34 cellular contexts compared by ENCODE assay signal in genomic region chr18:10985689-10986088, GRCh38.
DNase-seq lines count a peak whose midpoint lies in the region; ATAC-seq, FAIRE-seq and TF ChIP-seq lines count a peak whose summit lies in the region.
"Had no signal": no experiment of that assay in that cellular context is flagged by ENCODE, and none has a peak within 500 bp of the region (broad histone marks: within the 10 kb centered on the region; RNA-seq: fewer than 3 reads in every experiment).

No MANE protein-coding gene starts in this region.

- H3K27ac ChIP-seq in HepG2 (ENCODE audit: extremely low read length, insufficient read depth, low read length) = no peak overlapping the region
- H3K27ac ChIP-seq: 22Rv1; A549; BLaER1; BLaER1 treated with 17β-estradiol and CSF1 and Interleukin-3, amounts not matched to agents 10 nM and 100 nM; C4-2B had no signal

- H3K27me3 ChIP-seq in HepG2 (ENCODE audit: control insufficient read depth in 1 of 2, insufficient read depth in 2 of 2, low read length in 2 of 2) = no peaks in the 10 kb centered on the region
- H3K27me3 ChIP-seq: BE2C; BLaER1; BLaER1 treated with 17β-estradiol and CSF1 and Interleukin-3, amounts not matched to agents 10 nM and 100 nM had no signal

- in situ Hi-C loops in HepG2 (cut with HindIII; ENCODE audit: extremely low pct_ligation_motif_present, low pct_unique_long_range_greater_than_20kb) = no loop called here
- in situ Hi-C loops in ACHN (cut with HindIII; ENCODE audit: low pct_ligation_motif_present, low pct_unique_long_range_greater_than_20kb, low sequenced_read_pairs) = no loop called here

- FAIRE-seq in HepG2 (lab: Jason Lieb, UNC) = no peak
- FAIRE-seq: A204.1, A549, D721Med, G401.6 had no signal

- no TSS peak for BruUV-seq in HepG2 (replicated peaks; lab: Mats Ljungman, UMichigan)

- WGBS in HepG2 (ENCODE audit: low lambda C conversion rate) = 37% methylated on average over 2 of the region's 2 CpGs

- H3K36me3 ChIP-seq in HepG2 (replicated peaks in 1 of 2; ENCODE audit: control insufficient read depth in 1 of 2, insufficient read depth in 2 of 2, low read length in 2 of 2) (no peaks in the 10 kb centered on the region), mucosa of descending colon (ENCODE audit: low read depth) (no peaks in the 10 kb centered on the region)
- H3K36me3 ChIP-seq: BE2C; BLaER1; BLaER1 treated with 17β-estradiol and CSF1 and Interleukin-3, amounts not matched to agents 10 nM and 100 nM had no signal

- TF ChIP-seq CTCF in HepG2 (CRISPR knock-in tag; IDR thresholded peaks at IDR 0.05) (no peak), mucosa of descending colon (IDR thresholded peaks at IDR 0.05) (no peak)

- CTCF ChIA-PET in HepG2 (lab: Yijun Ruan, JAX; ENCODE audit: low intra/inter-chr PET ratio, low total read pairs) = no interaction called here

- TF ChIP-seq POLR2A in HepG2 (IDR thresholded peaks at IDR 0.05; ENCODE audit: insufficient read depth in 1 of 2, low read depth in 2 of 2, low read length in 2 of 2) = no peak

- intact Hi-C loops in left colon (cut with DNase I, micrococcal nuclease) (no loop called here), HepG2 (cut with micrococcal nuclease; ENCODE audit: unreplicated experiment) (no loop called here), mucosa of descending colon (cut with DNase I, micrococcal nuclease) (no loop called here)

- DNase-seq in DMS53 (lab: John Stamatoyannopoulos, UW) (peak; percentile 37), DMS53 treated with DMSO at 0.1 percent for 48 hours (lab: John Stamatoyannopoulos, UW; ENCODE audit: unreplicated experiment) (no peak), left colon (no peak), HepG2 (ENCODE audit: low spot score) (no peak), mucosa of descending colon (no peak), putamen (ENCODE audit: low spot score) (no peak), ACHN (no peak), nucleus accumbens (lab: John Stamatoyannopoulos, UW) (no peak)
- DNase-seq: 8988T; AML-193; BE2C; C1 segment of cervical spinal cord; Caco-2; Calu3; CD4-positive, alpha-beta memory T cell; CD4-positive, alpha-beta T cell; CD4-positive, CD25-positive, alpha-beta regulatory T cell; CD8-positive, alpha-beta memory T cell; CD8-positive, alpha-beta T cell; COR-L47; DMS 273 treated with DMSO at 0.1 percent for 48 hours; DMS153; DMS79; DMS79 treated with DMSO at 0.1 percent for 48 hours; DND-41; EL had no signal

- no peaks in the 10 kb centered on the region for H4K20me1 ChIP-seq in HepG2 (ENCODE audit: insufficient read depth, low read length)
- H4K20me1 ChIP-seq: BLaER1; BLaER1 treated with 17β-estradiol and CSF1 and Interleukin-3, amounts not matched to agents 10 nM and 100 nM had no signal

- H3K9ac ChIP-seq in HepG2 (ENCODE audit: insufficient read depth, low read depth, low read length) = no peak overlapping the region
- H3K9ac ChIP-seq: BLaER1; BLaER1 treated with 17β-estradiol and CSF1 and Interleukin-3, amounts not matched to agents 10 nM and 100 nM had no signal

- no peaks in the 10 kb centered on the region for H3K79me2 ChIP-seq in HepG2 (ENCODE audit: insufficient read depth, low read length)

- TF ChIP-seq EP300 in HepG2 (IDR thresholded peaks at IDR 0.05; ENCODE audit: low read depth in 2 of 2, low read length in 2 of 2) (no peak; a peak in 1 of 4 replicates), HepG2 (CRISPR knock-in tag; IDR thresholded peaks at IDR 0.05; ENCODE audit: borderline replicate concordance) (no peak)

- ATAC-seq in left colon (peak; percentile 45), HepG2 (no peak), mucosa of descending colon (peak; percentile 64)
- ATAC-seq: A549; CD8-positive, alpha-beta T cell had no signal

- H2AFZ ChIP-seq in HepG2 (ENCODE audit: low read length) = no peak overlapping the region

- H3K9me3 ChIP-seq in HepG2 (ENCODE audit: low read length) (peaks cover 31% of the 10 kb centered on the region), mucosa of descending colon (peaks cover 49% of the 10 kb centered on the region)
- H3K9me3 ChIP-seq: BE2C had no signal

- H3K4me2 ChIP-seq in HepG2 (ENCODE audit: low read depth, low read length) = peak overlapping the region; percentile 28
- H3K4me2 ChIP-seq: A549; BLaER1; BLaER1 treated with 17β-estradiol and CSF1 and Interleukin-3, amounts not matched to agents 10 nM and 100 nM had no signal

- H3K4me1 ChIP-seq in HepG2 (ENCODE audit: insufficient read depth, low read length) (peaks cover 25% of the 10 kb centered on the region), mucosa of descending colon (ENCODE audit: low read depth) (no peaks in the 10 kb centered on the region)
- H3K4me1 ChIP-seq: A549, BE2C, BLaER1, Caco-2 had no signal

- H3K4me3 ChIP-seq in HepG2 (replicated peaks in 1 of 3; ENCODE audit: insufficient read depth in 1 of 3, low read depth in 2 of 3, low read length in 3 of 3) (no peak overlapping the region), mucosa of descending colon (no peak overlapping the region)
- H3K4me3 ChIP-seq: A549; BLaER1; BLaER1 treated with 17β-estradiol and CSF1 and Interleukin-3, amounts not matched to agents 10 nM and 100 nM had no signal

- POLR2A ChIA-PET in HepG2 (lab: Yijun Ruan, JAX) = interaction anchor here (1.3 kb wide), 1 partner anchor 19 kb away, joined by 3 read pairs; no protein-coding TSS in a partner anchor

- TF ChIP-seq RAD21 in HepG2 (CRISPR knock-in tag; IDR thresholded peaks at IDR 0.05) = no peak

TF ChIP-seq in HepG2, 621 proteins besides CTCF, POLR2A, EP300 and RAD21 (continues in another document):
- no peak for TF ChIP-seq MBD4 (IDR thresholded peaks at IDR 0.05; ENCODE audit: borderline replicate concordance, low read length)
- no peak for TF ChIP-seq MAFF (IDR thresholded peaks at IDR 0.05; ENCODE audit: low read depth, low read length)
- TF ChIP-seq, protein P1, sequence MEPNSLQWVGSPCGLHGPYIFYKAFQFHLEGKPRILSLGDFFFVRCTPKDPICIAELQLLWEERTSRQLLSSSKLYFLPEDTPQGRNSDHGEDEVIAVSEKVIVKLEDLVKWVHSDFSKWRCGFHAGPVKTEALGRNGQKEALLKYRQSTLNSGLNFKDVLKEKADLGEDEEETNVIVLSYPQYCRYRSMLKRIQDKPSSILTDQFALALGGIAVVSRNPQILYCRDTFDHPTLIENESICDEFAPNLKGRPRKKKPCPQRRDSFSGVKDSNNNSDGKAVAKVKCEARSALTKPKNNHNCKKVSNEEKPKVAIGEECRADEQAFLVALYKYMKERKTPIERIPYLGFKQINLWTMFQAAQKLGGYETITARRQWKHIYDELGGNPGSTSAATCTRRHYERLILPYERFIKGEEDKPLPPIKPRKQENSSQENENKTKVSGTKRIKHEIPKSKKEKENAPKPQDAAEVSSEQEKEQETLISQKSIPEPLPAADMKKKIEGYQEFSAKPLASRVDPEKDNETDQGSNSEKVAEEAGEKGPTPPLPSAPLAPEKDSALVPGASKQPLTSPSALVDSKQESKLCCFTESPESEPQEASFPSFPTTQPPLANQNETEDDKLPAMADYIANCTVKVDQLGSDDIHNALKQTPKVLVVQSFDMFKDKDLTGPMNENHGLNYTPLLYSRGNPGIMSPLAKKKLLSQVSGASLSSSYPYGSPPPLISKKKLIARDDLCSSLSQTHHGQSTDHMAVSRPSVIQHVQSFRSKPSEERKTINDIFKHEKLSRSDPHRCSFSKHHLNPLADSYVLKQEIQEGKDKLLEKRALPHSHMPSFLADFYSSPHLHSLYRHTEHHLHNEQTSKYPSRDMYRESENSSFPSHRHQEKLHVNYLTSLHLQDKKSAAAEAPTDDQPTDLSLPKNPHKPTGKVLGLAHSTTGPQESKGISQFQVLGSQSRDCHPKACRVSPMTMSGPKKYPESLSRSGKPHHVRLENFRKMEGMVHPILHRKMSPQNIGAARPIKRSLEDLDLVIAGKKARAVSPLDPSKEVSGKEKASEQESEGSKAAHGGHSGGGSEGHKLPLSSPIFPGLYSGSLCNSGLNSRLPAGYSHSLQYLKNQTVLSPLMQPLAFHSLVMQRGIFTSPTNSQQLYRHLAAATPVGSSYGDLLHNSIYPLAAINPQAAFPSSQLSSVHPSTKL (CRISPR knock-in tag; IDR thresholded peaks at IDR 0.05) = peak; percentile 51; the same call in 1 of the 2 replicates
- TF ChIP-seq FOXA1 (IDR thresholded peaks at IDR 0.05) = peak; percentile 75
- TF ChIP-seq FOXA1 (CRISPR knock-in tag; IDR thresholded peaks at IDR 0.05) = no peak
- TF ChIP-seq NR2F6 (IDR thresholded peaks at IDR 0.05) = peak; percentile 18; the same call in 1 of the 2 replicates
- no peak for TF ChIP-seq NR2F6 (CRISPR knock-in tag; IDR thresholded peaks at IDR 0.05)
- TF ChIP-seq ZNF326 (CRISPR knock-in tag; IDR thresholded peaks at IDR 0.05; ENCODE audit: borderline replicate concordance) = no peak
- peak; percentile 70 for TF ChIP-seq FOXA3 (CRISPR knock-in tag; IDR thresholded peaks at IDR 0.05)
- no peak for TF ChIP-seq ZNF761 (CRISPR knock-in tag; conservative IDR thresholded peaks at IDR 0.05)
